8 cellular contexts compared by ENCODE assay signal in genomic region chr15:58475573-58476524, GRCh38. TPM values are rescaled to one million over a fixed set of nuclear protein-coding genes. Genes with fewer than 3 reads are reported as not detected.
A peak's percentile ranks its signal among the peaks of the same experiment; 100 is the strongest.
DNase-seq lines count a peak whose midpoint lies in the region; ATAC-seq and TF ChIP-seq lines count a peak whose summit lies in the region.

No MANE protein-coding gene starts in this region.

- no peak overlapping the region for H3K4me3 Mint-ChIP-seq in WTC11

- H3K4me3 ChIP-seq in NB4 (ENCODE audit: low read depth, low read length): no peak overlapping the region
- H3K4me3 ChIP-seq in hepatocyte: no peak overlapping the region

- H3K27me3 Mint-ChIP-seq in WTC11 (ENCODE audit: low read depth): no peaks in the 10 kb centered on the region

- 83% methylated on average over 7 of the region's 7 CpGs for WGBS in hepatocyte (ENCODE audit: low lambda C conversion rate, missing lambda C conversion rate)

- CTCF ChIA-PET in WTC11 (lab: Charles Lee): interaction anchor here (1.2 kb wide), 1 partner anchor 295 kb away, joined by 4 read pairs; the partner anchor contains the start of gene MINDY2

- no peak overlapping the region for H3K4me2 ChIP-seq in hepatocyte

- no peaks in the 10 kb centered on the region for H3K36me3 Mint-ChIP-seq in WTC11

- DNase-seq in Caki2 (ENCODE audit: low read depth) (peak; percentile 65), NB4 (ENCODE audit: low read depth) (peak; percentile 92), WTC11 (ENCODE audit: low spot score) (no peak), hepatocyte (ENCODE audit: low spot score) (peak; percentile 55), GM13977 (ENCODE audit: low spot score) (no peak)

- H3K27me3 ChIP-seq in hepatocyte: no peaks in the 10 kb centered on the region

- ATAC-seq in WTC11: no peak
- no peak for ATAC-seq in GM18505 (IDR thresholded peaks at IDR 0.05; ENCODE audit: unreplicated experiment)
- ATAC-seq in HG02938 (IDR thresholded peaks at IDR 0.05; ENCODE audit: unreplicated experiment): no peak
- ATAC-seq in HG03280 (IDR thresholded peaks at IDR 0.05; ENCODE audit: unreplicated experiment): no peak

- H3K4me1 Mint-ChIP-seq in WTC11: peaks cover 9% of the 10 kb centered on the region

- POLR2A ChIA-PET in WTC11 (lab: Charles Lee): interaction anchor here (0.6 kb wide), 1 partner anchor 40 kb away, joined by 9 read pairs; no protein-coding TSS in a partner anchor

- no peaks in the 10 kb centered on the region for H3K9me3 Mint-ChIP-seq in WTC11

- TF ChIP-seq POLR2A in NB4 (IDR thresholded peaks at IDR 0.05; ENCODE audit: extremely low read depth, insufficient read length) (no peak), GM18505 (IDR thresholded peaks at IDR 0.05; ENCODE audit: borderline replicate concordance, extremely low read depth, insufficient read depth, insufficient read length) (no peak)

- H4K20me1 ChIP-seq in hepatocyte (ENCODE audit: insufficient read depth, poor library complexity, severe bottlenecking): no peaks in the 10 kb centered on the region

- H3K27ac Mint-ChIP-seq in WTC11: no peak overlapping the region

- no peak for TF ChIP-seq CTCF in NB4 (IDR thresholded peaks at IDR 0.05; ENCODE audit: low read depth, low read length)
- no peak for TF ChIP-seq CTCF in WTC11 (IDR thresholded peaks at IDR 0.05)
- no peak for TF ChIP-seq CTCF in hepatocyte (IDR thresholded peaks at IDR 0.05; ENCODE audit: poor library complexity)
- no peak for TF ChIP-seq CTCF in GM13977 (IDR thresholded peaks at IDR 0.05; ENCODE audit: extremely low read depth, insufficient read depth, missing control alignments)

- H3K79me2 ChIP-seq in hepatocyte: no peaks in the 10 kb centered on the region

- no peak overlapping the region for H2AFZ ChIP-seq in hepatocyte

- H3K27ac ChIP-seq in hepatocyte: peak overlapping the region; percentile 36

- in situ Hi-C loops in Caki2 (cut with HindIII; ENCODE audit: low pct_unique_long_range_greater_than_20kb, low sequenced_read_pairs): no loop called here
- in situ Hi-C loops in GM13977 (cut with MboI; ENCODE audit: low pct_unique_long_range_greater_than_20kb, low sequenced_read_pairs, unreplicated experiment): no loop called here

- H3K9me3 ChIP-seq in hepatocyte (ENCODE audit: low read depth): no peaks in the 10 kb centered on the region

- peaks cover 26% of the 10 kb centered on the region for H3K4me1 ChIP-seq in hepatocyte (ENCODE audit: insufficient read depth)

- H3K9me2 ChIP-seq in hepatocyte (replicated peaks; ENCODE audit: insufficient read depth): no peaks in the 10 kb centered on the region

- no peaks in the 10 kb centered on the region for H3K36me3 ChIP-seq in hepatocyte (replicated peaks; ENCODE audit: insufficient read depth, low read depth)

TF ChIP-seq in WTC11, 78 proteins besides CTCF, POLR2A, EP300 and RAD21:
- TF ChIP-seq GABPB1 (CRISPR knock-in tag; IDR thresholded peaks at IDR 0.05) (peak; percentile 67), AR (CRISPR knock-in tag; IDR thresholded peaks at IDR 0.05) (no peak), SMAD4 (CRISPR knock-in tag; IDR thresholded peaks at IDR 0.05) (no peak), ESRRA (CRISPR knock-in tag; IDR thresholded peaks at IDR 0.05; ENCODE audit: borderline replicate concordance) (no peak)

RNA-seq across cellular contexts. Expression of gene LIPC, which starts 44.1 kb away (rescaled TPM):
- 0.23 and 4.0 TPM in 2 replicates for total RNA-seq in Caki2 (2014; rRNA removed; shearing (Covaris generic); ENCODE audit: low replicate concordance)
- total RNA-seq in WTC11 (2021) (not detected in 3 replicates), hepatocyte (64.8 and 67.7 TPM in 2 replicates)
- polyA plus RNA-seq in hepatocyte: 34.3 and 37.0 TPM in 2 replicates

Comparison
In these comparisons a context has a peak if more than half of its experiments do, and no peak if none do; other contexts are left out.
1. DNase-seq: peak in Caki2 (single experiment), NB4 (single experiment) and hepatocyte (single experiment); none in WTC11 (single experiment) and GM13977 (single experiment).
2. RNA of gene LIPC, which starts 44.1 kb away (total RNA-seq): 64.8 to 67.7 TPM in hepatocyte; 0.23 to 4.0 TPM in Caki2 and not detected in WTC11; every median in the first group is over 10 times any median in the second.